ENCODE assay signal across 31 cellular contexts in genomic region chr2:217113496-217113895, GRCh38.
"Had no signal": no experiment of that assay in that cellular context is flagged by ENCODE, and none has a peak within 500 bp of the region (broad histone marks: within the 10 kb centered on the region; RNA-seq: fewer than 3 reads in every experiment).

No MANE protein-coding gene starts in this region.

- H3K9me3 ChIP-seq: adrenal gland, ascending aorta, breast epithelium, colonic mucosa, esophagus squamous epithelium, gastroesophageal sphincter had no signal

- H3K36me3 ChIP-seq: adrenal gland, ascending aorta, breast epithelium, cardiac muscle cell, colonic mucosa, esophagus squamous epithelium, gastroesophageal sphincter, WERI-Rb-1 had no signal

- DNase-seq: activated B cell treated with CpG ODN at 0.5 μM for 24 hours; activated CD4-positive, alpha-beta memory T cell treated with anti-CD3 and anti-CD28 coated beads for 36 hours; activated CD4-positive, alpha-beta T cell treated with anti-CD3 and anti-CD28 coated beads for 48 hours; activated CD4-positive, alpha-beta T cell treated with anti-CD3 and anti-CD28 coated beads, Interleukin-2, amount 50 U/mL, for 1 hour; activated CD8-positive, alpha-beta memory T cell treated with anti-CD3 and anti-CD28 coated beads, Interleukin-2, amount 10 ng/mL, durations not matched to agents 7 days and 5 days; activated CD8-positive, alpha-beta memory T cell treated with anti-CD3 and anti-CD28 coated beads, Interleukin-2, amount 50 U/mL, for 4 hours; activated CD8-positive, alpha-beta T cell treated with anti-CD3 and anti-CD28 coated beads, Interleukin-2, amount 10 ng/mL, durations not matched to agents 7 days and 5 days; activated effector memory CD4-positive, alpha-beta T cell treated with anti-CD3 and anti-CD28 coated beads, Interleukin-2, amount 50 U/mL, for 16 hours; activated naive CD4-positive, alpha-beta T cell treated with anti-CD3 and anti-CD28 coated beads for 36 hours; activated naive CD8-positive, alpha-beta T cell treated with anti-CD3 and anti-CD28 coated beads for 36 hours; activated naive CD8-positive, alpha-beta T cell treated with anti-CD3 and anti-CD28 coated beads, Interleukin-2, amount 50 U/mL, for 24 hours; activated T-cell treated with anti-CD3 and anti-CD28 coated beads, Interleukin-2, amount 50 U/mL, for 1 hour; activated T-cell treated with anti-CD3 and anti-CD28 coated beads, Interleukin-2, amount 50 U/mL, for 48 hours; adrenal gland; amygdala; central memory CD4-positive, alpha-beta T cell; cerebellar nuclear complex; colonic mucosa; effector CD8-positive, alpha-beta T cell; esophagus squamous epithelium; foreskin melanocyte; head of caudate nucleus; T-helper 17 cell; T1000; WERI-Rb-1 had no signal

- H3K27ac ChIP-seq: adrenal gland, ascending aorta, cardiac muscle cell, colonic mucosa, epithelial cell of prostate, esophagus squamous epithelium, gastroesophageal sphincter, WERI-Rb-1 had no signal

- H3K27me3 ChIP-seq: adrenal gland, ascending aorta, breast epithelium, cardiac muscle cell, colonic mucosa, esophagus squamous epithelium, gastroesophageal sphincter had no signal

- H3K4me1 ChIP-seq: adrenal gland, ascending aorta, breast epithelium, colonic mucosa, esophagus squamous epithelium, gastroesophageal sphincter had no signal

- H3K4me3 ChIP-seq: adrenal gland, ascending aorta, breast epithelium, cardiac muscle cell, colonic mucosa, esophagus squamous epithelium, gastroesophageal sphincter had no signal

- ATAC-seq: activated CD4-positive, CD25-positive, alpha-beta regulatory T cell treated with anti-CD3 and anti-CD28 coated beads, Interleukin-2, amount 50 U/mL, for 24 hours; activated CD8-positive, alpha-beta memory T cell treated with anti-CD3 and anti-CD28 coated beads, Interleukin-2, amount 10 ng/mL, durations not matched to agents 7 days and 5 days; activated CD8-positive, alpha-beta T cell treated with anti-CD3 and anti-CD28 coated beads, Interleukin-2, amount 10 ng/mL, durations not matched to agents 7 days and 5 days; activated naive CD8-positive, alpha-beta T cell treated with anti-CD3 and anti-CD28 coated beads, Interleukin-2, amount 50 U/mL, for 24 hours; gastroesophageal sphincter; T-helper 17 cell had no signal
